11 cellular contexts compared by ENCODE assay signal in the genomic region with DNA sequence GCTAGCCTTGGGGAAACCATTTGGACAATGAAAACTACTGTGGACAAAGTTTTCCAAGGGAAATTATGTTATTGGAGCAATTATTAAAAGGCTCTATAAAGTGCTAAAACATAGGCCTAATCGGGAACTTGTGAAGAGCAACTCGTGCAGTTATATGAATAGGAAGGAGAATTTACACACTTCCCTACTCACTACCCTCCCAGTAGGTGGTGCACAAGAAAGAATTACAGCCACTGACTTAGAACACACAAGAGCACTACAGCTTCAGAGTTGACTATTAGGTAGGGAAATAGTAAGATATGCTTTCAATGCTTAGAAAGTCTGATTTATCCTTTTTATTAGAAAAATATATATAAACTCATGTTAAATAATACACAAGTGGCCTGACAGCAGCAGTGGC. TPM values are rescaled to one million over a fixed set of nuclear protein-coding genes. Genes with fewer than 3 reads are reported as not detected.
A peak's percentile ranks its signal among the peaks of the same experiment; 100 is the strongest.
DNase-seq lines count a peak whose midpoint lies in the region; ATAC-seq and TF ChIP-seq lines count a peak whose summit lies in the region.
"Had no signal": no experiment of that assay in that cellular context is flagged by ENCODE, and none has a peak within 500 bp of the region (broad histone marks: within the 10 kb centered on the region; RNA-seq: fewer than 3 reads in every experiment).

No MANE protein-coding gene starts in this region.

- no peak for TF ChIP-seq EP300 in upper lobe of left lung (IDR thresholded peaks at IDR 0.05)

- 55 to 64% methylated on average over 2 of the region's 2 CpGs for WGBS in upper lobe of left lung, 2 donors

- H3K4me1 ChIP-seq in osteoblast (ENCODE audit: insufficient read depth, low read length) (no peaks in the 10 kb centered on the region), upper lobe of left lung (peaks cover 0 to 4% (median 0%) of the 10 kb centered on the region in 4 donors), mucosa of descending colon (ENCODE audit: low read depth) (no peaks in the 10 kb centered on the region)
- H3K4me1 ChIP-seq: right atrium auricular region had no signal

- no peak overlapping the region for H3K27ac ChIP-seq in osteoblast (ENCODE audit: low read depth, low read length)
- no peak overlapping the region for H3K27ac ChIP-seq in upper lobe of left lung
- H3K27ac ChIP-seq: right atrium auricular region, RWPE1, WERI-Rb-1 had no signal

- H3K36me3 ChIP-seq in osteoblast (ENCODE audit: insufficient read depth, low read length): no peaks in the 10 kb centered on the region
- H3K36me3 ChIP-seq in upper lobe of left lung: peaks cover 3 to 15% (median 6%) of the 10 kb centered on the region in 4 donors
- H3K36me3 ChIP-seq in mucosa of descending colon (ENCODE audit: low read depth): no peaks in the 10 kb centered on the region
- H3K36me3 ChIP-seq: right atrium auricular region, WERI-Rb-1 had no signal

- no peak for TF ChIP-seq POLR2A in upper lobe of left lung (IDR thresholded peaks at IDR 0.05)

- H3K4me3 ChIP-seq in choroid plexus epithelial cell (ENCODE audit: low read depth, low read length) (no peak overlapping the region), osteoblast (ENCODE audit: insufficient read depth, low read length) (no peak overlapping the region), upper lobe of left lung (no peak overlapping the region), mucosa of descending colon (no peak overlapping the region)
- H3K4me3 ChIP-seq: right atrium auricular region had no signal

- no peaks in the 10 kb centered on the region for H3K79me2 ChIP-seq in osteoblast (ENCODE audit: insufficient read depth, low read length)

- TF ChIP-seq CTCF in GM12873 (IDR thresholded peaks at IDR 0.05; ENCODE audit: insufficient read depth, low read depth, low read length, missing control alignments) (peak; percentile 20), choroid plexus epithelial cell (conservative IDR thresholded peaks at IDR 0.05; ENCODE audit: low read depth, low read length) (peak; percentile 51), osteoblast (IDR thresholded peaks at IDR 0.05; ENCODE audit: extremely low read depth, low read depth, low read length) (peak; percentile 20), upper lobe of left lung (IDR thresholded peaks at IDR 0.05) (peak in 2 of 6 experiments; percentile 22), mucosa of descending colon (IDR thresholded peaks at IDR 0.05) (no peak)

- DNase-seq in MV-4-11 (lab: John Stamatoyannopoulos, UW) (peak; percentile 61), choroid plexus epithelial cell (ENCODE audit: low read depth) (peak; percentile 71), osteoblast (ENCODE audit: insufficient read length, low spot score, missing footprints) (no peak), upper lobe of left lung (no peak), DMS153 (lab: John Stamatoyannopoulos, UW) (no peak), mucosa of descending colon (no peak)
- DNase-seq: NCI-H1436 treated with DMSO at 0.1 percent for 48 hours, WERI-Rb-1 had no signal

- H3K4me2 ChIP-seq in osteoblast (ENCODE audit: insufficient read depth, low read length): no peak overlapping the region

- intact Hi-C loops in mucosa of descending colon (cut with DNase I, micrococcal nuclease): no loop called here

- no peak for ATAC-seq in upper lobe of left lung (ENCODE audit: low FRiP score in 2 of 2)
- no peak for ATAC-seq in mucosa of descending colon

- H2AFZ ChIP-seq in osteoblast (ENCODE audit: low read length): no peak overlapping the region

- H3K27me3 ChIP-seq in osteoblast (ENCODE audit: insufficient read depth, low read length) (no peaks in the 10 kb centered on the region), upper lobe of left lung (no peaks in the 10 kb centered on the region)
- H3K27me3 ChIP-seq: right atrium auricular region had no signal

- H4K20me1 ChIP-seq in osteoblast (ENCODE audit: insufficient read depth, low read length): no peaks in the 10 kb centered on the region

- H3K9me3 ChIP-seq in osteoblast (ENCODE audit: low read depth, low read length) (no peaks in the 10 kb centered on the region), upper lobe of left lung (no peaks in the 10 kb centered on the region), mucosa of descending colon (no peaks in the 10 kb centered on the region)
- H3K9me3 ChIP-seq: right atrium auricular region had no signal

RNA-seq across cellular contexts. Expression of a gene that starts 47.2 kb away (rescaled TPM):
- total RNA-seq in osteoblast (10.6 and 13.0 TPM in 2 replicates), upper lobe of left lung (100 to 1,000 TPM in 2 of 6 donors, 10 to 100 TPM in 4; 44.0 to 160 (median 73.8) TPM), mucosa of descending colon (10 to 100 TPM in 2 of 3 donors, 1 to 10 TPM in 1; 8.0 to 16.7 (median 14.2) TPM)

Comparison
In these comparisons a context has a peak if more than half of its experiments do, and no peak if none do; other contexts are left out.
1. DNase-seq: peak in MV-4-11 (single experiment) and choroid plexus epithelial cell (single experiment); none in osteoblast (single experiment), upper lobe of left lung (0 of 2), DMS153 (single experiment) and mucosa of descending colon (0 of 3).